14 cellular contexts compared by ENCODE assay signal in the genomic region with DNA sequence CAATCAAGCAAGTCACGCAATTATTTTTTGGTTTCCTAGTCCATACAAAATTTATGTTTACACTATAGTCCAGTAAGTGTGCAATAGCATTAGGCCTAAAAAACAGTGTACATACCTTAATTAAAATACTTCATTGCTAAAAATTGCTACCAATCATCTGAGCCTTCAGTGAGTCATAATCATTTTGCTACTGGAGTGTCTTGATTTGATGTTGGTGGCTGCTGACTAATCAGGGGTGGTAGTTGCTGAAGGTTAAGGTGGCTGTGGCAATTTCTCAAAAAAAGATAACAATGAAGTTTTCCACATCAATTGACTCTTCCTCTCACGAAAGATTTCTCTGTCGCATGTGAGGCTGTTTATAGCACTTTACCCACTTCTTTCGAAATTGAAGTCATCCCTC.
DNase-seq lines count a peak whose midpoint lies in the region; ATAC-seq and TF ChIP-seq lines count a peak whose summit lies in the region.
"Had no signal": no experiment of that assay in that cellular context is flagged by ENCODE, and none has a peak within 500 bp of the region (broad histone marks: within the 10 kb centered on the region; RNA-seq: fewer than 3 reads in every experiment).

No MANE protein-coding gene starts in this region.

- POLR2A ChIA-PET in PC-3 (lab: Charles Lee; ENCODE audit: unreplicated experiment), result no interaction called here

- CTCF ChIA-PET in PC-3 (lab: Charles Lee), result interaction anchor here (0.6 kb wide), 1 partner anchor 537 kb away, joined by 3 read pairs; no protein-coding TSS in a partner anchor

- BruUV-seq in PC-3 (replicated peaks; lab: Mats Ljungman, UMichigan), result no TSS peak

- H2AFZ ChIP-seq in PC-3 (ENCODE audit: low read length), result no peak overlapping the region
- H2AFZ ChIP-seq: GM23338 had no signal

- no peaks in the 10 kb centered on the region for H3F3A ChIP-seq in PC-3 (ENCODE audit: low read length, unreplicated experiment)

- no peaks in the 10 kb centered on the region for H3K36me3 ChIP-seq in PC-3 (ENCODE audit: low read depth, low read length)
- no peaks in the 10 kb centered on the region for H3K36me3 ChIP-seq in effector memory CD4-positive, alpha-beta T cell (ENCODE audit: control insufficient read depth, insufficient read depth, low read length)

- H3K9ac ChIP-seq in PC-3 (ENCODE audit: low read length), result no peak overlapping the region

- no peak overlapping the region for H3K4me3 ChIP-seq in PC-3 (ENCODE audit: low read length)
- no peak overlapping the region for H3K4me3 ChIP-seq in epithelial cell of esophagus (ENCODE audit: low read length)
- no peak overlapping the region for H3K4me3 ChIP-seq in effector memory CD4-positive, alpha-beta T cell (ENCODE audit: insufficient read depth, low read depth, low read length, poor library complexity, severe bottlenecking)
- H3K4me3 ChIP-seq: GM23338 had no signal

- H3K27ac ChIP-seq in PC-3 (ENCODE audit: low read length), result 0 out of 2 replicates have a peak overlapping the region, but pooled peaks have one; percentile 20
- no peak overlapping the region for H3K27ac ChIP-seq in effector memory CD4-positive, alpha-beta T cell (ENCODE audit: insufficient read depth, low read length, poor library complexity, severe bottlenecking)
- H3K27ac ChIP-seq: C4-2B had no signal

- peaks cover 20% of the 10 kb centered on the region for H3K4me1 ChIP-seq in PC-3 (ENCODE audit: insufficient read depth, low read length)
- H3K4me1 ChIP-seq in effector memory CD4-positive, alpha-beta T cell (ENCODE audit: control insufficient read depth, insufficient read depth, low read length, poor library complexity, severe bottlenecking), result no peaks in the 10 kb centered on the region

- H3K4me2 ChIP-seq in PC-3 (ENCODE audit: low read length), result no peak overlapping the region
- H3K4me2 ChIP-seq: GM23338 had no signal

- DNase-seq in H4 (ENCODE audit: low spot score) (peak; percentile 43), PC-3 (peak; percentile 14), epithelial cell of esophagus (ENCODE audit: low read depth) (peak; percentile 41), renal cortical epithelial cell (ENCODE audit: low read depth) (peak; percentile 15)
- no peak for DNase-seq in activated CD4-positive, CD25-positive, alpha-beta regulatory T cell treated with anti-CD3 and anti-CD28 coated beads, Interleukin-2, amount 50 U/mL, for 72 hours
- no peak for DNase-seq in effector memory CD4-positive, alpha-beta T cell
- DNase-seq: DMS153, NCI-H2029, NCI-H510A, SHP77 treated with DMSO at 0.1 percent for 48 hours had no signal

- TF ChIP-seq CTCF in PC-3 (conservative IDR thresholded peaks at IDR 0.05; ENCODE audit: low read depth, low read length) (no peak), epithelial cell of esophagus (IDR thresholded peaks at IDR 0.05; ENCODE audit: insufficient read depth, low read depth, low read length, missing control alignments) (no peak)

- no peaks in the 10 kb centered on the region for H3K9me2 ChIP-seq in PC-3 (replicated peaks; ENCODE audit: low read length)

- H3K9me3 ChIP-seq in PC-3 (ENCODE audit: low read length), result no peaks in the 10 kb centered on the region
- H3K9me3 ChIP-seq in effector memory CD4-positive, alpha-beta T cell (ENCODE audit: control insufficient read depth, low read length), result no peaks in the 10 kb centered on the region

- H3K27me3 ChIP-seq in PC-3 (ENCODE audit: low read length), result no peaks in the 10 kb centered on the region
- H3K27me3 ChIP-seq in effector memory CD4-positive, alpha-beta T cell (replicated peaks; ENCODE audit: control insufficient read depth, insufficient read depth, low read length, poor library complexity, severe bottlenecking), result no peaks in the 10 kb centered on the region

- no peaks in the 10 kb centered on the region for H4K20me1 ChIP-seq in PC-3 (ENCODE audit: low read length)

- intact Hi-C loops in PC-3 (cut with micrococcal nuclease), result no loop called here

- no peak for ATAC-seq in PC-3
- no peak for ATAC-seq in GM18498 (IDR thresholded peaks at IDR 0.05; ENCODE audit: unreplicated experiment)
- ATAC-seq: GM23338, HepG2 had no signal

- H3K79me2 ChIP-seq in PC-3 (ENCODE audit: low read length), result no peaks in the 10 kb centered on the region

Comparison
In these comparisons a context has a peak if more than half of its experiments do, and no peak if none do; other contexts are left out.
1. DNase-seq: peak in H4 (single experiment), PC-3 (single experiment), epithelial cell of esophagus (single experiment) and renal cortical epithelial cell (single experiment); none in activated CD4-positive, CD25-positive, alpha-beta regulatory T cell treated with anti-CD3 and anti-CD28 coated beads, Interleukin-2, amount 50 U/mL, for 72 hours (single experiment) and effector memory CD4-positive, alpha-beta T cell (0 of 3).